ENCODE assay signal across 19 cellular contexts in the genomic region with DNA sequence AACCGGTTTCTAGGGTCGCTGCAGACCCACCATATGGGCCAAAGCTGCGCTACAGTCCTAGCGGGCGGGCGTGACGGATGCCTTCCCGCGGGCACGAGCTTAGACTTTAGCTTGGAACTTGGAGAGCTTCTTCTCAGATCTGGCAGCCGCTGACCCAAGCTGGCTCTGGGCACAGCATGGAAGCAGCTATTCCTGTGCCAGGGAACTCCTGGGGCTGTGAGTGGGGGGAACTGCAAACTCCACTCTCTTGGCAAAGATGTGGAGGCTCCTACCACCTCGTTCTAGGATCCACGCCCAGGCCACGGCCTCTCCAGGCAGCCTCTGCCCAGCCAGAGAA. TPM values are rescaled to one million over a fixed set of nuclear protein-coding genes. Genes with fewer than 3 reads are reported as not detected.
"Had no signal": no experiment of that assay in that cellular context is flagged by ENCODE, and none has a peak within 500 bp of the region (broad histone marks: within the 10 kb centered on the region; RNA-seq: fewer than 3 reads in every experiment).

No MANE protein-coding gene starts in this region.

- H3K9me3 ChIP-seq: body of pancreas, left lung, upper lobe of left lung had no signal

- H3K27ac ChIP-seq: body of pancreas, cardiac muscle cell, foreskin keratinocyte, hepatocyte, left lung, neural progenitor cell, upper lobe of left lung had no signal

- H3K27me3 ChIP-seq: body of pancreas, cardiac muscle cell, foreskin keratinocyte, hepatocyte, neural progenitor cell, upper lobe of left lung had no signal

- H3K4me3 ChIP-seq: body of pancreas, cardiac muscle cell, hepatocyte, left lung, neural progenitor cell, upper lobe of left lung had no signal

- DNase-seq: activated CD4-positive, alpha-beta T cell treated with anti-CD3 and anti-CD28 coated beads, Interleukin-2, amount 10 ng/mL, durations not matched to agents 7 days and 5 days; activated CD4-positive, CD25-positive, alpha-beta regulatory T cell treated with anti-CD3 and anti-CD28 coated beads, Interleukin-2, amount 50 U/mL, for 72 hours; activated CD8-positive, alpha-beta T cell treated with anti-CD3 and anti-CD28 coated beads for 36 hours; activated gamma-delta T cell treated with Interleukin-2 at 50 U/mL for 16 hours; anterior cingulate cortex; effector CD4-positive, alpha-beta T cell; foreskin keratinocyte; immature natural killer cell; mammary epithelial cell; naive thymus-derived CD8-positive, alpha-beta T cell; stimulated activated CD4-positive, alpha-beta T cell treated with anti-CD3 and anti-CD28 coated beads, Interleukin-4, amount 100 ng/mL, for 4 hours; stimulated activated naive CD8-positive, alpha-beta T cell treated with anti-CD3 and anti-CD28 coated beads, Interleukin-15, Interleukin-2, amounts not matched to agents 100 U/mL and 50 U/mL, for 24 hours; WERI-Rb-1 had no signal

- H3K36me3 ChIP-seq: neural progenitor cell had no signal

- ATAC-seq: activated CD8-positive, alpha-beta T cell treated with anti-CD3 and anti-CD28 coated beads for 36 hours; body of pancreas; foreskin keratinocyte; left lung; naive thymus-derived CD8-positive, alpha-beta T cell; stimulated activated naive CD8-positive, alpha-beta T cell treated with anti-CD3 and anti-CD28 coated beads, Interleukin-15, Interleukin-2, amounts not matched to agents 100 U/mL and 50 U/mL, for 24 hours had no signal

- H3K4me1 ChIP-seq: foreskin keratinocyte, left lung, neural progenitor cell, upper lobe of left lung had no signal

RNA-seq across cellular contexts. Expression of gene FSCN2, which starts 15.1 kb away (rescaled TPM):
- total RNA-seq: foreskin keratinocyte had no signal
